3 cellular contexts compared by ENCODE assay signal in the genomic region with DNA sequence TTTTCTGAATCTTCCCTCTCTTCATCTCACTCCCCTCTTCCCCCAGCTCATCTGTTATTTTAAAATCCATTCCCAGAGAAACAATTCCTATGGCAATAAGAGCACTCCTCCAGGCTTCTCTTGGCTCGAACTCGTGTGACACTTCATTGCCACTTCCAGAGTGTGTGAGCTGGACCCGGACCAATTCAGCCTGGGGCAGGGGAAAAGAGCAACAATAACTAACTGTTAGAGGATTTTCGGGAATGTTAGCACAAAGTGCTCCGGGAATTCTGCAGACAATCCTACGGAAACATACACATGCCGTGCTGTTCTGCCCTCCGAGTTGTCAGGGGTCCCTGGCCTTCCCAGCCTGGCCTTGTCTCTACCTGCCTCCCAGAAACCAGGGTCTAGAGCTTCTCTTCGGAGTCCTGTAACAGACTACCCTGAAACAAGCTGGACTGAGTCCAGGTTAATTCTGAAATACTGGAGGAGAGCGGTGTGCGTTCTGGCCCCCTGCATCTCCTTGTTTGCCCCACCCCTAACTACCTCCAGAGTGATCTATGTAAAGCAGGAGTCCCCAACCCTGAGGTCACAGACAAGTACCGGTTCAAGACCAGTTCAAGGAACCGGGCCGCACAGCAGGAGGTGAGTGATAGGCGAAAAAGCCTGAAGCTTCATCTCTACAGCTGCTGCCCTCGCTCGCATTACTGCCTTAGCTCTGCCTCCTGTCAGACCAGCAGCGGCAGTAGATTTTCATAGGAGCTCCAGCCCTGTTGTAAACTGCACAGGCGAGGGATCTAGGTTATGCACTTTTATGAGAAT.
A peak's percentile ranks its signal among the peaks of the same experiment; 100 is the strongest.
TF ChIP-seq lines count a peak whose summit lies in the region.

No MANE protein-coding gene starts in this region.

TF ChIP-seq in HEK293, 187 proteins besides CTCF, POLR2A, EP300 and RAD21 (continues in another document):
- no peak for TF ChIP-seq BCL11A (tag by site-specific recombination; IDR thresholded peaks at IDR 0.05; ENCODE audit: low read depth)
- no peak for TF ChIP-seq KLF8 (tag by site-specific recombination; IDR thresholded peaks at IDR 0.05)
- TF ChIP-seq PRDM10 (tag by site-specific recombination; IDR thresholded peaks at IDR 0.05) = peak; percentile 88
- TF ChIP-seq ZNF423 (tag by site-specific recombination; IDR thresholded peaks at IDR 0.05) = no peak
- no peak for TF ChIP-seq GFI1B (tag by site-specific recombination; IDR thresholded peaks at IDR 0.05)
- no peak for TF ChIP-seq ZBTB8A (tag by site-specific recombination; IDR thresholded peaks at IDR 0.05)
- no peak for TF ChIP-seq PRDM4 (tag by site-specific recombination; IDR thresholded peaks at IDR 0.05)
- TF ChIP-seq ZNF488 (tag by site-specific recombination; IDR thresholded peaks at IDR 0.05) = no peak

TF ChIP-seq in K562, 482 proteins besides CTCF, POLR2A, EP300 and RAD21:
- no peak for TF ChIP-seq FUS (optimal IDR thresholded peaks at IDR 0.05; ENCODE audit: low read depth, low read length)
- no peak for TF ChIP-seq RBM14 (IDR thresholded peaks at IDR 0.05; ENCODE audit: borderline replicate concordance, insufficient read depth, low read depth, low read length)
- no peak for TF ChIP-seq SIN3A (IDR thresholded peaks at IDR 0.05; ENCODE audit: borderline replicate concordance in 2 of 2, control insufficient read depth in 1 of 2, low read depth in 2 of 2, low read length in 2 of 2)
- TF ChIP-seq ZNF324 (CRISPR knock-in tag; IDR thresholded peaks at IDR 0.05) = no peak
- no peak for TF ChIP-seq CBX3 (IDR thresholded peaks at IDR 0.05; ENCODE audit: borderline replicate concordance in 1 of 2, low read length in 2 of 2)
- no peak for TF ChIP-seq ARID2 (IDR thresholded peaks at IDR 0.05)
- no peak for TF ChIP-seq ZBTB33 (CRISPR knock-in tag; IDR thresholded peaks at IDR 0.05)
- TF ChIP-seq ZNF668 (CRISPR knock-in tag; IDR thresholded peaks at IDR 0.05) = no peak
- TF ChIP-seq SMAD2 (IDR thresholded peaks at IDR 0.05; ENCODE audit: low read depth, low read length) = no peak
- no peak for TF ChIP-seq CREBBP (IDR thresholded peaks at IDR 0.05; ENCODE audit: low read depth, low read length)
- TF ChIP-seq ATF1 (CRISPR knock-in tag; IDR thresholded peaks at IDR 0.05) = no peak
- no peak for TF ChIP-seq ATF1 (tag; IDR thresholded peaks at IDR 0.05)
- no peak for TF ChIP-seq CBX2 (IDR thresholded peaks at IDR 0.05; ENCODE audit: insufficient read depth, low read length, poor library complexity, severe bottlenecking)
- TF ChIP-seq TFAP4 (CRISPR knock-in tag; IDR thresholded peaks at IDR 0.05; ENCODE audit: borderline replicate concordance) = no peak
- TF ChIP-seq RFX1 (IDR thresholded peaks at IDR 0.05) = no peak
- TF ChIP-seq TRIM28 (IDR thresholded peaks at IDR 0.05) = no peak
- no peak for TF ChIP-seq SMAD1 (IDR thresholded peaks at IDR 0.05; ENCODE audit: low read depth, low read length, partially characterized antibody)
- TF ChIP-seq NFATC3 (IDR thresholded peaks at IDR 0.05) = no peak

TF ChIP-seq in SK-N-SH treated with all-trans-retinoic acid at 6 μM for 48 hours, 23 proteins besides CTCF, POLR2A, EP300 and RAD21:
- no peak for TF ChIP-seq ZFP3 (CRISPR knock-in tag; IDR thresholded peaks at IDR 0.05)
- TF ChIP-seq OSR1 (CRISPR knock-in tag; IDR thresholded peaks at IDR 0.05) = no peak
- TF ChIP-seq ESRRG (CRISPR knock-in tag; IDR thresholded peaks at IDR 0.05) = no peak
- TF ChIP-seq, protein P1, sequence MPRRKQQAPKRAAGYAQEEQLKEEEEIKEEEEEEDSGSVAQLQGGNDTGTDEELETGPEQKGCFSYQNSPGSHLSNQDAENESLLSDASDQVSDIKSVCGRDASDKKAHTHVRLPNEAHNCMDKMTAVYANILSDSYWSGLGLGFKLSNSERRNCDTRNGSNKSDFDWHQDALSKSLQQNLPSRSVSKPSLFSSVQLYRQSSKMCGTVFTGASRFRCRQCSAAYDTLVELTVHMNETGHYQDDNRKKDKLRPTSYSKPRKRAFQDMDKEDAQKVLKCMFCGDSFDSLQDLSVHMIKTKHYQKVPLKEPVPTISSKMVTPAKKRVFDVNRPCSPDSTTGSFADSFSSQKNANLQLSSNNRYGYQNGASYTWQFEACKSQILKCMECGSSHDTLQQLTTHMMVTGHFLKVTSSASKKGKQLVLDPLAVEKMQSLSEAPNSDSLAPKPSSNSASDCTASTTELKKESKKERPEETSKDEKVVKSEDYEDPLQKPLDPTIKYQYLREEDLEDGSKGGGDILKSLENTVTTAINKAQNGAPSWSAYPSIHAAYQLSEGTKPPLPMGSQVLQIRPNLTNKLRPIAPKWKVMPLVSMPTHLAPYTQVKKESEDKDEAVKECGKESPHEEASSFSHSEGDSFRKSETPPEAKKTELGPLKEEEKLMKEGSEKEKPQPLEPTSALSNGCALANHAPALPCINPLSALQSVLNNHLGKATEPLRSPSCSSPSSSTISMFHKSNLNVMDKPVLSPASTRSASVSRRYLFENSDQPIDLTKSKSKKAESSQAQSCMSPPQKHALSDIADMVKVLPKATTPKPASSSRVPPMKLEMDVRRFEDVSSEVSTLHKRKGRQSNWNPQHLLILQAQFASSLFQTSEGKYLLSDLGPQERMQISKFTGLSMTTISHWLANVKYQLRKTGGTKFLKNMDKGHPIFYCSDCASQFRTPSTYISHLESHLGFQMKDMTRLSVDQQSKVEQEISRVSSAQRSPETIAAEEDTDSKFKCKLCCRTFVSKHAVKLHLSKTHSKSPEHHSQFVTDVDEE (CRISPR knock-in tag; IDR thresholded peaks at IDR 0.05) = no peak
- TF ChIP-seq SNAI2 (CRISPR knock-in tag; IDR thresholded peaks at IDR 0.05) = no peak
- TF ChIP-seq POU6F1 (CRISPR knock-in tag; IDR thresholded peaks at IDR 0.05; ENCODE audit: borderline replicate concordance, low read depth) = no peak
- no peak for TF ChIP-seq ARNTL (CRISPR knock-in tag; IDR thresholded peaks at IDR 0.05; ENCODE audit: borderline replicate concordance, low read depth)
